ENCODE assay signal across 8 cellular contexts in genomic region chr12:93569656-93570551, GRCh38. TPM values are rescaled to one million over a fixed set of nuclear protein-coding genes. Genes with fewer than 3 reads are reported as not detected.
A peak's percentile ranks its signal among the peaks of the same experiment; 100 is the strongest.
DNase-seq lines count a peak whose midpoint lies in the region; ATAC-seq, FAIRE-seq and TF ChIP-seq lines count a peak whose summit lies in the region.

No MANE protein-coding gene starts in this region.

- H3K4me1 Mint-ChIP-seq in activated naive CD8-positive, alpha-beta T cell (ENCODE audit: low read depth) = peaks cover 23% of the 10 kb centered on the region
- H3K4me1 Mint-ChIP-seq in glutamatergic neuron (ENCODE audit: low read depth, unreplicated experiment) = peaks cover 8% of the 10 kb centered on the region
- H3K4me1 Mint-ChIP-seq in osteocyte (ENCODE audit: unreplicated experiment) = peaks cover 18% of the 10 kb centered on the region

- no peaks in the 10 kb centered on the region for H3K36me3 ChIP-seq in thymus (ENCODE audit: control insufficient read depth, insufficient read depth)

- peaks cover 2% of the 10 kb centered on the region for H3K9me3 ChIP-seq in thymus (ENCODE audit: control insufficient read depth)

- peak overlapping the region; percentile 63 for H3K4me3 ChIP-seq in Jurkat, Clone E6-1 (ENCODE audit: low read length)
- peak overlapping the region; percentile 67 for H3K4me3 ChIP-seq in thymus (ENCODE audit: low read length)

- peaks cover 3% of the 10 kb centered on the region for H3K36me3 Mint-ChIP-seq in activated naive CD8-positive, alpha-beta T cell
- H3K36me3 Mint-ChIP-seq in glutamatergic neuron (ENCODE audit: unreplicated experiment) (no peaks in the 10 kb centered on the region), osteocyte (ENCODE audit: unreplicated experiment) (peaks cover 8% of the 10 kb centered on the region)

- H3K4me1 ChIP-seq in thymus (ENCODE audit: control insufficient read depth, insufficient read depth, low read length) = peaks cover 15% of the 10 kb centered on the region

- H3K4me3 Mint-ChIP-seq in activated naive CD8-positive, alpha-beta T cell = peak overlapping the region; percentile 89
- H3K4me3 Mint-ChIP-seq in glutamatergic neuron (ENCODE audit: unreplicated experiment) = peak overlapping the region; percentile 97
- H3K4me3 Mint-ChIP-seq in osteocyte (ENCODE audit: unreplicated experiment) = peak overlapping the region; percentile 86

- in situ Hi-C loops in SK-MEL-5 (cut with HindIII; ENCODE audit: low pct_unique_long_range_greater_than_20kb, low sequenced_read_pairs) = no loop called here

- peak overlapping the region; percentile 50 for H3K27ac Mint-ChIP-seq in activated naive CD8-positive, alpha-beta T cell
- peak overlapping the region; percentile 90 for H3K27ac Mint-ChIP-seq in glutamatergic neuron (ENCODE audit: unreplicated experiment)
- peak overlapping the region; percentile 78 for H3K27ac Mint-ChIP-seq in osteocyte (ENCODE audit: unreplicated experiment)

- peak; percentile 62 for TF ChIP-seq CTCF in D721Med (IDR thresholded peaks at IDR 0.05; ENCODE audit: insufficient read depth, missing control alignments)
- peak; percentile 80 for TF ChIP-seq CTCF in glutamatergic neuron (IDR thresholded peaks at IDR 0.05; ENCODE audit: partially characterized antibody, unreplicated experiment)
- peak; percentile 93 for TF ChIP-seq CTCF in osteocyte (IDR thresholded peaks at IDR 0.05)

- peak; percentile 40 for ATAC-seq in GM21423 (IDR thresholded peaks at IDR 0.05; ENCODE audit: unreplicated experiment)

- peaks cover 45% of the 10 kb centered on the region for H3K27me3 ChIP-seq in thymus (ENCODE audit: control insufficient read depth, insufficient read depth)

- peak overlapping the region; percentile 84 for H3K27ac ChIP-seq in thymus (ENCODE audit: low read depth)

- H3K27me3 Mint-ChIP-seq in activated naive CD8-positive, alpha-beta T cell = no peaks in the 10 kb centered on the region
- H3K27me3 Mint-ChIP-seq in glutamatergic neuron (ENCODE audit: unreplicated experiment) (peaks cover 22% of the 10 kb centered on the region), osteocyte (ENCODE audit: unreplicated experiment) (no peaks in the 10 kb centered on the region)

- FAIRE-seq in D721Med (lab: Jason Lieb, UNC) = no peak

- WGBS in thymus = under 1% methylated on average over 60 of the region's 60 CpGs

- DNase-seq in D721Med (ENCODE audit: insufficient read length, low spot score) (no peak), SK-MEL-5 (ENCODE audit: low read depth, low spot score) (peak; percentile 87), glutamatergic neuron (peak; percentile 94), osteocyte (ENCODE audit: extremely low spot score, unreplicated experiment) (peak; percentile 93)
- DNase-seq in Jurkat, Clone E6-1 (ENCODE audit: low read depth, low spot score) = peak; percentile 55

- H3K9me3 Mint-ChIP-seq in activated naive CD8-positive, alpha-beta T cell (ENCODE audit: low read depth) = no peaks in the 10 kb centered on the region
- H3K9me3 Mint-ChIP-seq in glutamatergic neuron (ENCODE audit: unreplicated experiment) (peaks cover 7% of the 10 kb centered on the region), osteocyte (ENCODE audit: unreplicated experiment) (no peaks in the 10 kb centered on the region)

RNA-seq across cellular contexts. Expression of gene SOCS2, which starts 2.6 kb away (rescaled TPM):
- polyA plus RNA-seq in Jurkat, Clone E6-1 (2012; ENCODE audit: insufficient read depth, insufficient read length) = 9.0 TPM
- total RNA-seq in SK-MEL-5 (2014; rRNA removed; shearing (Covaris generic)) = 21.0 and 31.9 TPM in 2 replicates
- polyA plus RNA-seq in SK-MEL-5 (2015; cell fraction: cytosol; rRNA removed) = 22.1 and 28.0 TPM in 2 replicates
- polyA plus RNA-seq in SK-MEL-5 (2015; cell fraction: nucleus; rRNA removed) = 54.1 and 68.0 TPM in 2 replicates
- total RNA-seq in glutamatergic neuron (ENCODE audit: unreplicated experiment) = 36.6 TPM
- 28.1 and 31.1 TPM in 2 replicates for total RNA-seq in osteocyte
- polyA plus RNA-seq in thymus = 48.8 TPM
